ENCODE assay signal across 3 cellular contexts in the genomic region with DNA sequence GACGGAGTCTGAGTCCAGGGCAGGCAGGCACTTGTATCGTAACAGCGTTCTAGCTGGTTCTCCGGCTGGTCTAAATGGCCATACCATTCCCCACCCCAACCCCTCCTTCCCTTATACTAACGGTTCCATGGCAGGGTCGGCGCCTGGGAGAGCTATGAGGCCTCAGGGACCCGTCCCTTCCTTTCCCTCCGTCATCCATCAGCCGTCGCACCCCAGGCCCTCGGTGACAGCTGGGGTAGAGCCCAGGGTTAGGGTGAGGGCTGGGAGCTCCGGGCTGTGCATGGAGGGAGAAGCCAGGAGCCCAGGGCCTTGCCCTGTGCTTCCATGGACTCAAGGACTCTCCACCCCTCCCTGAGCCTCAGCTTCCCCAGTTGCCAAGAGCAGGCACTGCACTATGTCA.
"Had no signal": no experiment of that assay in that cellular context is flagged by ENCODE, and none has a peak within 500 bp of the region (broad histone marks: within the 10 kb centered on the region; RNA-seq: fewer than 3 reads in every experiment).

No MANE protein-coding gene starts in this region.

- H3K4me3 ChIP-seq: GM12878 had no signal

- ATAC-seq: GM12878 had no signal

- DNase-seq: GDM1, GF-D8 had no signal
